Comparison of ENCODE assay signal across 9 cellular contexts in the genomic region with DNA sequence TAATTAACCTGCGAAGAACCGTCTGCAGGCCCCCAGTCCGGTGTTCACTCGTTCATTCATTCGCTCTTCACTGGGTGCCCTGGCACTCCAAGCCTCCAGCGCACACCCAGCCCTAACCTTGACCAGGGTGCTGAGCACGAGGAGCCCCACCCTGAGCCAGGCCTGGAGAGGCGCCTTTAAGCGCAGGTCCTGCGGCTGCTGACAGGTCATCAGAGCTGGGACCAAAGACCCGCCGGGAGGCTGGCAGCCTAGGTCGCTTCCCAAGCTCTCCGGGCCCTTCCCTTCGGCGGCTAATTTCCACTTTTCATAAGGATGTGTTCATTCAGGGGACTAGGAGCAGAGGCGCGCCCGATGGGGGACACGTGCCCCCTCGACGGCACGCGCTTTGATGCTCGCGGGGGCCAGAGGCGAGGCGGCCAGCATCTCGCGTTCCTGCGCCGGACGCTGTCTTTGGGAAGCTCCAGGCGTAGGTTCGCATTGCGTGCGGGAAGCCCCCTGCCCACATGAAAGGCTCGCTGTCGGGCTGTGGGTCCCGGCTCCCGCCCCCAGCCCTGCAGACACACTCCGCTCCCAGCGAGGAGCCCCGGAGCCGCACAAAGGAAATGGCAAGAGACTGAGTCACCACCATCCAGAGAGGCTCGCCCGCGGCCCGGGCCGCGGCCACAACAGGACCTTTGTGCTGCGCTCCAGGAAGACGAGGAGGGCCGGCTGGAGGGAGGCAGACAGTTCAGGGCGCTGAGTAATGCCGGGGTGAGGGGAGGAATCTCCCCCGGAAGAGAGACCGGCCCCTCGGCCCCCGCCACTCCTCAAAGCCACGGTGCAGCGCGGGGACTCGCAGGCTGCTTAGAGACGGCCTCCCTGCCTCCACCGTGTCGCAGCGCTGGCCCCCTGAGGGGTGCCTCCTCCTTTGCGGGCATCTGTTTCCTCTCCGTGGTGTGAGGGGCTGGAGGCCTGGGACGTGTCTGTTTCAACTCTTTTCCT.
DNase-seq lines count a peak whose midpoint lies in the region; ATAC-seq and TF ChIP-seq lines count a peak whose summit lies in the region.
"Had no signal": no experiment of that assay in that cellular context is flagged by ENCODE, and none has a peak within 500 bp of the region (broad histone marks: within the 10 kb centered on the region; RNA-seq: fewer than 3 reads in every experiment).

No MANE protein-coding gene starts in this region.

- peak overlapping the region; percentile 90 for H4K8ac ChIP-seq in mesenchymal stem cell (ENCODE audit: low read length)

- peak overlapping the region; percentile 9 to 58 (median 44); a peak in 17 of 20 replicates for H3K4me3 ChIP-seq in BLaER1 treated with 17β-estradiol and CSF1 and Interleukin-3, amounts not matched to agents 10 nM and 100 nM
- H3K4me3 ChIP-seq in MG63 (no peak overlapping the region), choroid plexus epithelial cell (ENCODE audit: low read depth, low read length) (no peak overlapping the region), mesenchymal stem cell (ENCODE audit: insufficient read depth in 1 of 2, low read depth in 1 of 2, low read length in 2 of 2) (peak overlapping the region in 1 of 2 experiments; percentile 5)

- DNase-seq in MG63 (peak; percentile 95), choroid plexus epithelial cell (ENCODE audit: low read depth) (peak; percentile 87), mesenchymal stem cell (peak; percentile 96), activated gamma-delta T cell (lab: John Stamatoyannopoulos, UW) (no peak), DMS153 treated with DMSO at 0.1 percent for 48 hours (lab: John Stamatoyannopoulos, UW; ENCODE audit: unreplicated experiment) (no peak), occipital lobe (lab: John Stamatoyannopoulos, UW) (no peak)

- peak overlapping the region; percentile 6 for H2AFZ ChIP-seq in mesenchymal stem cell (ENCODE audit: low read depth, low read length)

- peak overlapping the region; percentile 94 for H2BK12ac ChIP-seq in mesenchymal stem cell (ENCODE audit: low read length in 2 of 2)

- no peaks in the 10 kb centered on the region for H3K36me3 ChIP-seq in BLaER1 treated with 17β-estradiol and CSF1 and Interleukin-3, amounts not matched to agents 10 nM and 100 nM
- H3K36me3 ChIP-seq in MG63 = no peaks in the 10 kb centered on the region
- no peaks in the 10 kb centered on the region for H3K36me3 ChIP-seq in mesenchymal stem cell (ENCODE audit: control insufficient read depth in 1 of 2, insufficient read depth in 2 of 2, low read depth in 1 of 2, low read length in 2 of 2)

- peak overlapping the region in 9 of 11 experiments; percentile 46 to 76 (median 68); a peak in 18 of 22 replicates for H3K9ac ChIP-seq in BLaER1 treated with 17β-estradiol and CSF1 and Interleukin-3, amounts not matched to agents 10 nM and 100 nM
- no peak overlapping the region for H3K9ac ChIP-seq in mesenchymal stem cell (ENCODE audit: low read length)

- peak overlapping the region in 1 of 2 experiments; percentile 5 for H3K23ac ChIP-seq in mesenchymal stem cell (ENCODE audit: low read length in 2 of 2)

- peaks cover 0 to 11% (median 0%) of the 10 kb centered on the region in 11 experiments; a peak in 3 of 22 replicates for H4K20me1 ChIP-seq in BLaER1 treated with 17β-estradiol and CSF1 and Interleukin-3, amounts not matched to agents 10 nM and 100 nM

- peak overlapping the region; percentile 78 for H2BK120ac ChIP-seq in mesenchymal stem cell (ENCODE audit: low read depth, low read length)

- H3K9me3 ChIP-seq in BLaER1 treated with 17β-estradiol and CSF1 and Interleukin-3, amounts not matched to agents 10 nM and 100 nM (replicated peaks in 1 of 11) = no peaks in the 10 kb centered on the region
- H3K9me3 ChIP-seq in MG63 (no peaks in the 10 kb centered on the region), mesenchymal stem cell (ENCODE audit: control insufficient read depth, low read length) (no peaks in the 10 kb centered on the region)

- H3K4me1 ChIP-seq in BLaER1 treated with 17β-estradiol and CSF1 and Interleukin-3, amounts not matched to agents 10 nM and 100 nM = peaks cover 45 to 83% (median 65%) of the 10 kb centered on the region in 10 experiments
- peaks cover 36% of the 10 kb centered on the region for H3K4me1 ChIP-seq in mesenchymal stem cell (ENCODE audit: control insufficient read depth, insufficient read depth, low read depth, low read length)

- H2BK15ac ChIP-seq in mesenchymal stem cell (ENCODE audit: low read depth, poor library complexity, severe bottlenecking) = peak overlapping the region; percentile 87

- TF ChIP-seq CTCF in choroid plexus epithelial cell (conservative IDR thresholded peaks at IDR 0.05; ENCODE audit: low read depth, low read length) = no peak

- H2BK5ac ChIP-seq in mesenchymal stem cell (ENCODE audit: low read depth, low read length, poor library complexity, severe bottlenecking) = peak overlapping the region; percentile 63

- H3K4ac ChIP-seq in mesenchymal stem cell (ENCODE audit: low read depth in 1 of 2, low read length in 2 of 2) = peak overlapping the region; percentile 65 to 83

- H4K91ac ChIP-seq in mesenchymal stem cell (ENCODE audit: low read length) = peak overlapping the region; percentile 98

- H3K14ac ChIP-seq in mesenchymal stem cell (ENCODE audit: low read length in 2 of 2) = no peak overlapping the region

- peak overlapping the region; percentile 75 for H2AK5ac ChIP-seq in mesenchymal stem cell (ENCODE audit: low read length, severe bottlenecking)

- peaks cover 9 to 53% (median 33%) of the 10 kb centered on the region in 11 experiments; a peak in 21 of 22 replicates for H3K27me3 ChIP-seq in BLaER1 treated with 17β-estradiol and CSF1 and Interleukin-3, amounts not matched to agents 10 nM and 100 nM
- H3K27me3 ChIP-seq in MG63 = no peaks in the 10 kb centered on the region
- peaks cover 2 to 19% of the 10 kb centered on the region in 2 experiments for H3K27me3 ChIP-seq in mesenchymal stem cell (ENCODE audit: control insufficient read depth in 1 of 2, insufficient read depth in 1 of 2, low read length in 2 of 2)

- H3K4me2 ChIP-seq in BLaER1 treated with 17β-estradiol and CSF1 and Interleukin-3, amounts not matched to agents 10 nM and 100 nM = peak overlapping the region; percentile 81 to 99 (median 95)
- H3K4me2 ChIP-seq in mesenchymal stem cell (ENCODE audit: low read length, poor library complexity, severe bottlenecking) = peak overlapping the region; percentile 52

- H3K79me1 ChIP-seq in mesenchymal stem cell (replicated peaks; ENCODE audit: low read length, poor library complexity, severe bottlenecking) = no peaks in the 10 kb centered on the region

- 15% methylated on average over 71 of the region's 71 CpGs for WGBS in mesenchymal stem cell

- H3K18ac ChIP-seq in mesenchymal stem cell (ENCODE audit: low read depth in 1 of 2, low read length in 2 of 2) = peak overlapping the region; percentile 82 to 96

- no peak for ATAC-seq in GM21390 (IDR thresholded peaks at IDR 0.05; ENCODE audit: unreplicated experiment)

- peak overlapping the region in 9 of 11 experiments; percentile 50 to 88 (median 83); a peak in 18 of 22 replicates for H3K27ac ChIP-seq in BLaER1 treated with 17β-estradiol and CSF1 and Interleukin-3, amounts not matched to agents 10 nM and 100 nM
- H3K27ac ChIP-seq in mesenchymal stem cell (ENCODE audit: low read length, poor library complexity, severe bottlenecking) = peak overlapping the region; percentile 20
- H3K27ac ChIP-seq: dorsolateral prefrontal cortex had no signal

Comparison
In these comparisons a context has a peak if more than half of its experiments do, and no peak if none do; other contexts are left out.
1. H3K4me3 ChIP-seq: peak in BLaER1 treated with 17β-estradiol and CSF1 and Interleukin-3, amounts not matched to agents 10 nM and 100 nM (10 of 10); none in MG63 (single experiment) and choroid plexus epithelial cell (single experiment).
2. DNase-seq: peak in MG63 (single experiment), choroid plexus epithelial cell (single experiment) and mesenchymal stem cell (single experiment); none in activated gamma-delta T cell (single experiment), DMS153 treated with DMSO at 0.1 percent for 48 hours (single experiment) and occipital lobe (single experiment).